19 cellular contexts compared by ENCODE assay signal in genomic region chr10:48590945-48591344, GRCh38. TPM values are rescaled to one million over a fixed set of nuclear protein-coding genes. Genes with fewer than 3 reads are reported as not detected.
DNase-seq lines count a peak whose midpoint lies in the region; ATAC-seq, FAIRE-seq and TF ChIP-seq lines count a peak whose summit lies in the region.
"Had no signal": no experiment of that assay in that cellular context is flagged by ENCODE, and none has a peak within 500 bp of the region (broad histone marks: within the 10 kb centered on the region; RNA-seq: fewer than 3 reads in every experiment).

No MANE protein-coding gene starts in this region.

- peak overlapping the region; percentile 31 for H2AK9ac ChIP-seq in IMR-90 (replicated peaks; ENCODE audit: low read depth, low read length, poor library complexity)

- H2BK5ac ChIP-seq in IMR-90 (ENCODE audit: low read depth, low read length, poor library complexity, severe bottlenecking) (peak overlapping the region; percentile 97), H1 (ENCODE audit: low read depth, low read length) (no peak overlapping the region)

- no peak for TF ChIP-seq EP300 in H1 (IDR thresholded peaks at IDR 0.05; ENCODE audit: borderline replicate concordance in 1 of 2, low read depth in 2 of 2, low read length in 2 of 2)

- no peak for TF ChIP-seq RAD21 in IMR-90 (IDR thresholded peaks at IDR 0.05; ENCODE audit: low read length)
- no peak for TF ChIP-seq RAD21 in H1 (IDR thresholded peaks at IDR 0.05 in 1 of 2, conservative IDR thresholded peaks at IDR 0.05 in 1 of 2; ENCODE audit: low read depth in 2 of 2, low read length in 2 of 2)

- 0 out of 3 replicates have a peak overlapping the region, but pooled peaks have one; percentile 61 for H2BK15ac ChIP-seq in IMR-90 (ENCODE audit: low read depth, low read length)
- no peak overlapping the region for H2BK15ac ChIP-seq in H1 (ENCODE audit: low read length)

- H3K4me3 ChIP-seq in IMR-90 (ENCODE audit: insufficient read depth, low read depth, low read length) (no peak overlapping the region), H1 (ENCODE audit: extremely low read depth in 1 of 4, insufficient read depth in 2 of 4, low read depth in 3 of 4, low read length in 4 of 4) (no peak overlapping the region), upper lobe of right lung (no peak overlapping the region)
- H3K4me3 ChIP-seq: HAP-1, SJSA1 had no signal

- H2BK20ac ChIP-seq in IMR-90 (ENCODE audit: low read depth, low read length) (peak overlapping the region; percentile 75), H1 (ENCODE audit: low read length) (no peak overlapping the region; the same call in 1 of the 2 replicates)

- H2BK12ac ChIP-seq in H1 (ENCODE audit: low read depth, low read length), result no peak overlapping the region

- no peaks in the 10 kb centered on the region; the same call in 1 of the 2 replicates for H4K20me1 ChIP-seq in IMR-90 (ENCODE audit: insufficient read depth, low read length)
- no peaks in the 10 kb centered on the region for H4K20me1 ChIP-seq in H1 (replicated peaks in 1 of 2; ENCODE audit: control insufficient read depth in 1 of 2, insufficient read depth in 2 of 2, low read length in 2 of 2)

- no peak overlapping the region for H2AFZ ChIP-seq in IMR-90 (replicated peaks; ENCODE audit: low read length, poor library complexity)
- no peak overlapping the region for H2AFZ ChIP-seq in H1 (ENCODE audit: low read length)

- peak overlapping the region; percentile 73; the same call in 1 of the 2 replicates for H4K91ac ChIP-seq in IMR-90 (ENCODE audit: insufficient read depth, low read depth, low read length)
- no peak overlapping the region for H4K91ac ChIP-seq in H1 (replicated peaks; ENCODE audit: insufficient read length, low read length)

- no peaks in the 10 kb centered on the region for H3K36me3 ChIP-seq in IMR-90 (ENCODE audit: control insufficient read depth, insufficient read depth, low read length)
- H3K36me3 ChIP-seq in H1 (ENCODE audit: control insufficient read depth in 2 of 4, insufficient read depth in 4 of 4, low read length in 3 of 4), result no peaks in the 10 kb centered on the region
- no peaks in the 10 kb centered on the region for H3K36me3 ChIP-seq in upper lobe of right lung
- H3K36me3 ChIP-seq: HAP-1, SJSA1 had no signal

- H3K56ac ChIP-seq in IMR-90 (ENCODE audit: extremely low read depth, insufficient read depth, low read length) (no peak overlapping the region), H1 (replicated peaks; ENCODE audit: insufficient read length, low read depth, low read length) (no peak overlapping the region)

- H3K4me2 ChIP-seq in IMR-90 (ENCODE audit: low read depth, low read length), result no peak overlapping the region
- no peak overlapping the region for H3K4me2 ChIP-seq in H1 (ENCODE audit: insufficient read depth in 1 of 2, low read depth in 2 of 2, low read length in 2 of 2)

- CTCF ChIA-PET in IMR-90 (lab: Yijun Ruan, JAX), result interaction anchor here (1.5 kb wide), 1 partner anchor 17 kb away, joined by 4 read pairs; no protein-coding TSS in a partner anchor
- CTCF ChIA-PET in H1 (lab: Charles Lee; ENCODE audit: partially characterized antibody), result interaction anchor here (0.6 to 18.5 kb wide), 3 partner anchors 11 to 24 kb away, joined by 3 to 172 read pairs (median 25); partner anchors contain the start of gene ARHGAP22

- H3K14ac ChIP-seq in IMR-90 (replicated peaks; ENCODE audit: low read depth, low read length), result 0 out of 2 replicates have a peak overlapping the region, but pooled peaks have one; percentile 35
- H3K14ac ChIP-seq in H1 (ENCODE audit: insufficient read length), result no peak overlapping the region

- peak overlapping the region; percentile 47; the same call in 1 of the 2 replicates for H4K5ac ChIP-seq in IMR-90 (ENCODE audit: low read depth, low read length)
- H4K5ac ChIP-seq in H1 (ENCODE audit: insufficient read length, low read depth, low read length), result no peak overlapping the region

- H3K27ac ChIP-seq in IMR-90 (ENCODE audit: insufficient read depth, low read length) (peak overlapping the region; percentile 15; the same call in 1 of the 2 replicates), H1 (ENCODE audit: low read depth, low read length) (no peak overlapping the region), upper lobe of right lung (no peak overlapping the region)
- H3K27ac ChIP-seq: C4-2B, SJSA1 had no signal

- TF ChIP-seq CTCF in IMR-90 (conservative IDR thresholded peaks at IDR 0.05; ENCODE audit: low read depth, low read length) (no peak), H1 (IDR thresholded peaks at IDR 0.05; ENCODE audit: control extremely low read depth in 1 of 3, insufficient read depth in 1 of 3, low read depth in 1 of 3, low read length in 3 of 3) (no peak), upper lobe of right lung (IDR thresholded peaks at IDR 0.05) (no peak)

- FAIRE-seq in H1 (lab: Jason Lieb, UNC), result no peak
- FAIRE-seq: RCC 7860 had no signal

- H3K9ac ChIP-seq in IMR-90 (ENCODE audit: low read depth, low read length) (no peak overlapping the region), H1 (replicated peaks in 1 of 4; ENCODE audit: extremely low read depth in 1 of 4, low read depth in 3 of 4, low read length in 3 of 4) (no peak overlapping the region)

- H3K9me3 ChIP-seq in IMR-90 (ENCODE audit: control insufficient read depth, insufficient read depth, low read length) (no peaks in the 10 kb centered on the region), H1 (ENCODE audit: insufficient read depth in 2 of 2, low read depth in 1 of 2, low read length in 1 of 2) (peaks cover 0 to 3% of the 10 kb centered on the region in 2 experiments; a peak in 1 of 4 replicates), upper lobe of right lung (no peaks in the 10 kb centered on the region)
- H3K9me3 ChIP-seq: HAP-1, SJSA1 had no signal

- POLR2A ChIA-PET in IMR-90 (lab: Charles Lee; ENCODE audit: unreplicated experiment), result no interaction called here
- POLR2A ChIA-PET in H1 (lab: Charles Lee; ENCODE audit: partially characterized antibody), result no interaction called here

- ATAC-seq in IMR-90 (ENCODE audit: low read depth), result no peak
- peak; percentile 24 for ATAC-seq in upper lobe of right lung
- ATAC-seq in HG02588 (IDR thresholded peaks at IDR 0.05; ENCODE audit: unreplicated experiment), result no peak
- ATAC-seq: Right ventricle myocardium inferior had no signal

- 0 out of 2 replicates have a peak overlapping the region, but pooled peaks have one; percentile 40 for H3K18ac ChIP-seq in IMR-90 (ENCODE audit: low read depth, low read length)
- 0 out of 2 replicates have a peak overlapping the region, but pooled peaks have one; percentile 12 for H3K18ac ChIP-seq in H1 (ENCODE audit: extremely low read depth, low read length)

- no peaks in the 10 kb centered on the region for H3K23me2 ChIP-seq in H1 (ENCODE audit: low read depth, low read length)

- H3K27me3 ChIP-seq in IMR-90 (ENCODE audit: control insufficient read depth, insufficient read depth, low read length) (no peaks in the 10 kb centered on the region), H1 (replicated peaks in 1 of 4; ENCODE audit: control insufficient read depth in 3 of 4, extremely low read depth in 1 of 4, insufficient read depth in 3 of 4, low read length in 3 of 4) (no peaks in the 10 kb centered on the region), upper lobe of right lung (no peaks in the 10 kb centered on the region)
- H3K27me3 ChIP-seq: SJSA1 had no signal

- H3K79me1 ChIP-seq in IMR-90 (ENCODE audit: low read depth in 1 of 2, low read length in 2 of 2), result peaks cover 39 to 88% of the 10 kb centered on the region in 2 experiments
- no peaks in the 10 kb centered on the region for H3K79me1 ChIP-seq in H1 (ENCODE audit: low read depth, low read length)

- WGBS in IMR-90 (ENCODE audit: extremely low coverage in 2 of 2, insufficient read length in 1 of 2), 2 experiments, result 70% methylated on average over 4 of the region's 10 CpGs; no CpG with 5 or more reads in 1 of the 2 experiments
- 96% methylated on average over 10 of the region's 10 CpGs; no CpG with 5 or more reads in 1 of the 2 experiments for WGBS in H1 (ENCODE audit: extremely low coverage in 1 of 2, insufficient coverage in 1 of 2, insufficient read length in 1 of 2, insufficient replicate concordance in 2 of 2, low coverage in 1 of 2, low lambda C conversion rate in 2 of 2, missing lambda C conversion rate in 1 of 2), 2 experiments

- H2AK5ac ChIP-seq in IMR-90 (ENCODE audit: low read depth, low read length) (peak overlapping the region; percentile 94; the same call in 1 of the 2 replicates), H1 (ENCODE audit: low read depth, low read length) (no peak overlapping the region)

- peak; percentile 14 for DNase-seq in NCI-H2227 treated with DMSO at 0.1 percent for 48 hours (lab: John Stamatoyannopoulos, UW)
- DNase-seq in NCI-H2227 (lab: John Stamatoyannopoulos, UW; ENCODE audit: unreplicated experiment), result no peak
- DNase-seq in IMR-90, result no peak
- no peak for DNase-seq in H1 (ENCODE audit: low read depth in 1 of 2, low spot score in 2 of 2)
- no peak for DNase-seq in upper lobe of right lung
- no peak for DNase-seq in kidney tubule cell (ENCODE audit: low spot score)
- DNase-seq: KG1, NCI-H1092 treated with DMSO at 0.1 percent for 48 hours, NCI-H2081 treated with DMSO at 0.1 percent for 48 hours, NCI-H345, NCI-H526, OCI-M1, T-helper 1 cell had no signal

- intact Hi-C loops in IMR-90 (cut with micrococcal nuclease) (no loop called here), upper lobe of right lung (cut with DNase I) (no loop called here)

- no peaks in the 10 kb centered on the region for H3K79me2 ChIP-seq in H1 (ENCODE audit: control insufficient read depth in 1 of 2, insufficient read depth in 2 of 2, low read length in 2 of 2)

- H3K4me1 ChIP-seq in IMR-90 (ENCODE audit: control insufficient read depth, insufficient read depth, low read length) (peaks cover 40% of the 10 kb centered on the region), H1 (replicated peaks in 1 of 4; ENCODE audit: control insufficient read depth in 3 of 4, insufficient read depth in 4 of 4, low read length in 3 of 4) (peaks cover 2 to 10% (median 8%) of the 10 kb centered on the region in 4 experiments; a peak in 5 of 7 replicates), upper lobe of right lung (no peaks in the 10 kb centered on the region)
- H3K4me1 ChIP-seq: HAP-1, SJSA1 had no signal

- dilution Hi-C loops in IMR-90 (cut with HindIII; ENCODE audit: low sequenced_read_pairs, unreplicated experiment), result no loop called here

- H2BK120ac ChIP-seq in IMR-90 (ENCODE audit: low read depth, low read length), result peak overlapping the region; percentile 94
- H2BK120ac ChIP-seq in H1 (replicated peaks; ENCODE audit: low read depth, low read length), result no peak overlapping the region

- TF ChIP-seq POLR2A in IMR-90 (IDR thresholded peaks at IDR 0.05; ENCODE audit: low read depth, low read length), result no peak
- no peak for TF ChIP-seq POLR2A in H1 (IDR thresholded peaks at IDR 0.05; ENCODE audit: control extremely low read depth in 1 of 2, low read depth in 2 of 2, low read length in 2 of 2)

- H4K8ac ChIP-seq in IMR-90 (ENCODE audit: low read depth in 2 of 2, low read length in 2 of 2), result peak overlapping the region in 1 of 2 experiments; percentile 96; a peak in 1 of 4 replicates
- H4K8ac ChIP-seq in H1 (ENCODE audit: extremely low read depth, insufficient read depth, low read length), result no peak overlapping the region; the same call in 1 of the 2 replicates

- no peak overlapping the region for H3K23ac ChIP-seq in IMR-90 (ENCODE audit: low read depth, low read length)
- H3K23ac ChIP-seq in H1 (ENCODE audit: insufficient read length), result no peak overlapping the region

- in situ Hi-C loops in IMR-90 (cut with MboI; ENCODE audit: low sequenced_read_pairs), result no loop called here

- no TSS peak for BruUV-seq in IMR-90 (replicated peaks; lab: Mats Ljungman, UMichigan)

- peaks cover 27% of the 10 kb centered on the region for H3K9me1 ChIP-seq in IMR-90 (ENCODE audit: insufficient read depth, low read length)

- H3K4ac ChIP-seq in IMR-90 (ENCODE audit: low read depth, low read length), result peak overlapping the region; percentile 95
- H3K4ac ChIP-seq in H1 (replicated peaks; ENCODE audit: insufficient read length, low read depth, low read length), result no peak overlapping the region

RNA-seq across cellular contexts. Expression of gene ARHGAP22, which starts 13.9 kb away (rescaled TPM):
- 28.3 and 35.3 TPM in 2 replicates for total RNA-seq in IMR-90 (2012; rRNA removed)
- polyA plus RNA-seq in IMR-90 (2012; rRNA removed), result 30.2 and 34.0 TPM in 2 replicates
- polyA plus RNA-seq in IMR-90 (2012; cell fraction: cytosol; rRNA removed), result 18.9 and 22.2 TPM in 2 replicates
- polyA plus RNA-seq in IMR-90 (2012; cell fraction: nucleus; rRNA removed; ENCODE audit: low replicate concordance), result 58.0 and 67.0 TPM in 2 replicates
- total RNA-seq in H1 (2021; fragmentation: NEBNext Ultra II Directional; extraction: Animal tissue kit (Norgen Biotek cat#: 25700)), result 11.2 and 12.9 TPM in 2 replicates
- polyA plus RNA-seq in H1 (2011; rRNA removed), result 3.6 and 5.1 TPM in 2 replicates
- 5.5 TPM for polyA plus RNA-seq in H1 (2011; cell fraction: cytosol; rRNA removed)
- 7.7 TPM for polyA plus RNA-seq in H1 (2011; cell fraction: nucleus; rRNA removed)
- 6.8 to 7.4 TPM (median 7.2 TPM) in 4 replicates for polyA plus RNA-seq in H1 (2012, experiment 1 of 2)
- 4.6 TPM for polyA plus RNA-seq in H1 (2012, experiment 2 of 2)
- polyA plus RNA-seq in H1 (2013, experiment 1 of 2), result 5.4 TPM
- polyA plus RNA-seq in H1 (2013, experiment 2 of 2), result 4.5 TPM
- 4.3 and 5.5 TPM in 2 replicates for polyA minus RNA-seq in H1 (2011; rRNA and poly(A)+ RNA removed)
- polyA minus RNA-seq in H1 (2011; cell fraction: cytosol; rRNA and poly(A)+ RNA removed), result 8.2 TPM
- polyA minus RNA-seq in H1 (2011; cell fraction: nucleus; rRNA and poly(A)+ RNA removed), result 4.7 TPM
- total RNA-seq in upper lobe of right lung, result 6.8 TPM
